ENCODE assay signal across 8 cellular contexts in genomic region chr13:53250272-53250875, GRCh38.
DNase-seq lines count a peak whose midpoint lies in the region; ATAC-seq and TF ChIP-seq lines count a peak whose summit lies in the region.

No MANE protein-coding gene starts in this region.

- ATAC-seq in GM18861 (IDR thresholded peaks at IDR 0.05; ENCODE audit: unreplicated experiment) (peak; percentile 96), HG03039 (IDR thresholded peaks at IDR 0.05; ENCODE audit: unreplicated experiment) (peak; percentile 87)

- TF ChIP-seq CTCF in ovary (IDR thresholded peaks at IDR 0.05): peak in 2 of 3 donors; percentile 9 to 19

- peak in 4 of 5 donors; percentile 2 to 22 (median 11) for DNase-seq in CD4-positive, alpha-beta memory T cell
- peak; percentile 24 to 45 for DNase-seq in NCI-H187 (lab: John Stamatoyannopoulos, UW)
- peak; percentile 56 to 78 for DNase-seq in SW 1271 (lab: John Stamatoyannopoulos, UW)
- peak; percentile 47 for DNase-seq in fibroblast of the conjunctiva (ENCODE audit: low read depth)
- DNase-seq in ovary: no peak
- DNase-seq in NK-92 treated with Interleukin-12 subunit alpha and Interleukin-12 subunit beta, amount 100 ng/mL, for 24 hours (lab: John Stamatoyannopoulos, UW): no peak

- H3K27ac Mint-ChIP-seq in CD4-positive, alpha-beta memory T cell: no peak overlapping the region

- no peaks in the 10 kb centered on the region for H3K9me3 Mint-ChIP-seq in CD4-positive, alpha-beta memory T cell

- POLR2A ChIA-PET in CD4-positive, alpha-beta memory T cell (lab: Charles Lee; ENCODE audit: partially characterized antibody): no interaction called here

- H3K27me3 Mint-ChIP-seq in CD4-positive, alpha-beta memory T cell: no peaks in the 10 kb centered on the region

- TF ChIP-seq POLR2A in ovary (IDR thresholded peaks at IDR 0.05): no peak

- no peak overlapping the region for H3K4me3 ChIP-seq in CD4-positive, alpha-beta memory T cell (ENCODE audit: low read length in 2 of 2)
- no peak overlapping the region for H3K4me3 ChIP-seq in ovary

- no peak overlapping the region for H3K27ac ChIP-seq in CD4-positive, alpha-beta memory T cell (ENCODE audit: low read depth, low read length)
- H3K27ac ChIP-seq in ovary: no peak overlapping the region

- intact Hi-C loops in CD4-positive, alpha-beta memory T cell (cut with micrococcal nuclease): no loop called here
- intact Hi-C loops in ovary (cut with DNase I): no loop called here

- no peaks in the 10 kb centered on the region for H3K27me3 ChIP-seq in CD4-positive, alpha-beta memory T cell (ENCODE audit: insufficient read depth, low read length)
- H3K27me3 ChIP-seq in ovary: no peaks in the 10 kb centered on the region

- H3K36me3 ChIP-seq in CD4-positive, alpha-beta memory T cell (ENCODE audit: insufficient read depth, low read length): no peaks in the 10 kb centered on the region
- no peaks in the 10 kb centered on the region for H3K36me3 ChIP-seq in ovary

- no peak for TF ChIP-seq EP300 in ovary (IDR thresholded peaks at IDR 0.05)

- H3K4me1 ChIP-seq in CD4-positive, alpha-beta memory T cell (ENCODE audit: insufficient read depth, low read length): no peaks in the 10 kb centered on the region
- H3K4me1 ChIP-seq in ovary (ENCODE audit: insufficient read depth): no peaks in the 10 kb centered on the region

- no peaks in the 10 kb centered on the region for H3K9me3 ChIP-seq in CD4-positive, alpha-beta memory T cell (ENCODE audit: control insufficient read depth in 1 of 2, low read length in 2 of 2)
- no peaks in the 10 kb centered on the region for H3K9me3 ChIP-seq in ovary

- H3K4me3 Mint-ChIP-seq in CD4-positive, alpha-beta memory T cell: no peak overlapping the region

- H3K4me1 Mint-ChIP-seq in CD4-positive, alpha-beta memory T cell: no peaks in the 10 kb centered on the region

- 6 to 15% (median 8%) methylated on average over 6 of the region's 6 CpGs for WGBS in ovary, 3 donors

- no peaks in the 10 kb centered on the region for H3K36me3 Mint-ChIP-seq in CD4-positive, alpha-beta memory T cell

- CTCF ChIA-PET in CD4-positive, alpha-beta memory T cell (lab: Charles Lee; ENCODE audit: partially characterized antibody): interaction anchor here (0.8 to 3.4 kb wide), 9 partner anchors 8 to 42 kb away, joined by 3 to 22 read pairs (median 4); no protein-coding TSS in a partner anchor

Comparison
In these comparisons a context has a peak if more than half of its experiments do, and no peak if none do; other contexts are left out.
1. DNase-seq: peak in CD4-positive, alpha-beta memory T cell (4 of 5), NCI-H187 (2 of 2), SW 1271 (2 of 2) and fibroblast of the conjunctiva (single experiment); none in ovary (0 of 5) and NK-92 treated with Interleukin-12 subunit alpha and Interleukin-12 subunit beta, amount 100 ng/mL, for 24 hours (single experiment).